In the genomic region with DNA sequence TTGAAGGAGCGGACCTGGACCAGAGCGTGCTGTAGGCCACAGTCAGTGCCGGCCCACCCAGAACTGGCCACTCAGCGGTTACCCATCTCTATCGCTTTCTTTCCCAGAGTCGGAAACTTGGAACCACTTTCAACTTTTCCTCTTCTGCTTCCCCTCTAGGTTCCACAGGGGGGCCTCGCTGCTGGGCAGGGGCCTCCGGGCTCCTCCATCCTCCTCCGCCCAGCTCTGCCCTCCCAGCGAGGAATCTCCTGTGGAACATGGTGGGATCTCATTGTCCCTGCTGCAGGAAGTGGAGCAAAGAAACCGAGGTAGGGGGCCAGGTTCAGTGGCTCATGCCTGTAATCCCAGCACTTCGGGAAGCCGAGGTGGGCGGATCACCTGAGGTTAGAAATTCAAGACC, we compare ENCODE assay signal across 1 cellular context.
TF ChIP-seq lines count a peak whose summit lies in the region.

No MANE protein-coding gene starts in this region.

TF ChIP-seq in HepG2, 621 proteins besides CTCF, POLR2A, EP300 and RAD21 (continued from another document):
- TF ChIP-seq, protein P1, sequence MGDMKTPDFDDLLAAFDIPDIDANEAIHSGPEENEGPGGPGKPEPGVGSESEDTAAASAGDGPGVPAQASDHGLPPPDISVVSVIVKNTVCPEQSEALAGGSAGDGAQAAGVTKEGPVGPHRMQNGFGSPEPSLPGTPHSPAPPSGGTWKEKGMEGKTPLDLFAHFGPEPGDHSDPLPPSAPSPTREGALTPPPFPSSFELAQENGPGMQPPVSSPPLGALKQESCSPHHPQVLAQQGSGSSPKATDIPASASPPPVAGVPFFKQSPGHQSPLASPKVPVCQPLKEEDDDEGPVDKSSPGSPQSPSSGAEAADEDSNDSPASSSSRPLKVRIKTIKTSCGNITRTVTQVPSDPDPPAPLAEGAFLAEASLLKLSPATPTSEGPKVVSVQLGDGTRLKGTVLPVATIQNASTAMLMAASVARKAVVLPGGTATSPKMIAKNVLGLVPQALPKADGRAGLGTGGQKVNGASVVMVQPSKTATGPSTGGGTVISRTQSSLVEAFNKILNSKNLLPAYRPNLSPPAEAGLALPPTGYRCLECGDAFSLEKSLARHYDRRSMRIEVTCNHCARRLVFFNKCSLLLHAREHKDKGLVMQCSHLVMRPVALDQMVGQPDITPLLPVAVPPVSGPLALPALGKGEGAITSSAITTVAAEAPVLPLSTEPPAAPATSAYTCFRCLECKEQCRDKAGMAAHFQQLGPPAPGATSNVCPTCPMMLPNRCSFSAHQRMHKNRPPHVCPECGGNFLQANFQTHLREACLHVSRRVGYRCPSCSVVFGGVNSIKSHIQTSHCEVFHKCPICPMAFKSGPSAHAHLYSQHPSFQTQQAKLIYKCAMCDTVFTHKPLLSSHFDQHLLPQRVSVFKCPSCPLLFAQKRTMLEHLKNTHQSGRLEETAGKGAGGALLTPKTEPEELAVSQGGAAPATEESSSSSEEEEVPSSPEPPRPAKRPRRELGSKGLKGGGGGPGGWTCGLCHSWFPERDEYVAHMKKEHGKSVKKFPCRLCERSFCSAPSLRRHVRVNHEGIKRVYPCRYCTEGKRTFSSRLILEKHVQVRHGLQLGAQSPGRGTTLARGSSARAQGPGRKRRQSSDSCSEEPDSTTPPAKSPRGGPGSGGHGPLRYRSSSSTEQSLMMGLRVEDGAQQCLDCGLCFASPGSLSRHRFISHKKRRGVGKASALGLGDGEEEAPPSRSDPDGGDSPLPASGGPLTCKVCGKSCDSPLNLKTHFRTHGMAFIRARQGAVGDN (CRISPR knock-in tag; IDR thresholded peaks at IDR 0.05) = peak; percentile 28
